In genomic region chr21:33478858-33479678, GRCh38 we compare ENCODE assay signal across 1 cellular context.
TF ChIP-seq lines count a peak whose summit lies in the region.

No MANE protein-coding gene starts in this region.

TF ChIP-seq in K562, 482 proteins besides CTCF, POLR2A, EP300 and RAD21 (continues in another document):
- TF ChIP-seq KAT2B (IDR thresholded peaks at IDR 0.05; ENCODE audit: low read depth, low read length) (no peak), CTBP1 (IDR thresholded peaks at IDR 0.05; ENCODE audit: borderline replicate concordance) (peak; percentile 75), ZEB2 (IDR thresholded peaks at IDR 0.05) (no peak), RBM14 (IDR thresholded peaks at IDR 0.05; ENCODE audit: borderline replicate concordance, insufficient read depth, low read depth, low read length) (0 out of 2 replicates have a peak, but pooled peaks have one; percentile 42), MGA (IDR thresholded peaks at IDR 0.05) (peak; percentile 37; the same call in 1 of the 2 replicates), ELK3 (CRISPR knock-in tag; IDR thresholded peaks at IDR 0.05) (no peak), FOXJ2 (tag; IDR thresholded peaks at IDR 0.05) (peak; percentile 56; the same call in 1 of the 2 replicates), MITF (IDR thresholded peaks at IDR 0.05) (no peak), FIP1L1 (IDR thresholded peaks at IDR 0.05; ENCODE audit: low read depth, low read length, poor library complexity, severe bottlenecking) (peak; percentile 49), BRD4 (IDR thresholded peaks at IDR 0.05) (no peak; the same call in 1 of the 2 replicates), MNT (conservative IDR thresholded peaks at IDR 0.05) (peak in 1 of 2 experiments; percentile 45; a peak in 2 of 4 replicates), PCBP1 (IDR thresholded peaks at IDR 0.05; ENCODE audit: low read depth, low read length, poor library complexity, severe bottlenecking) (peak; percentile 89), FOXA3 (CRISPR knock-in tag; conservative IDR thresholded peaks at IDR 0.05 in 1 of 2, IDR thresholded peaks at IDR 0.05 in 1 of 2) (0 out of 4 replicates have a peak, but pooled peaks of 1 of the 2 experiments have one; percentile 64), RAD51 (IDR thresholded peaks at IDR 0.05; ENCODE audit: borderline replicate concordance, low read depth) (no peak), E2F8 (IDR thresholded peaks at IDR 0.05; ENCODE audit: low read depth, partially characterized antibody) (no peak), ZBTB5 (IDR thresholded peaks at IDR 0.05) (no peak), GMEB1 (CRISPR knock-in tag; IDR thresholded peaks at IDR 0.05) (no peak; the same call in 1 of the 2 replicates), RFX1 (IDR thresholded peaks at IDR 0.05) (no peak), FOXP4 (CRISPR knock-in tag; IDR thresholded peaks at IDR 0.05; ENCODE audit: borderline replicate concordance) (0 out of 2 replicates have a peak, but pooled peaks have one; percentile 35), GATAD2A (IDR thresholded peaks at IDR 0.05) (peak; percentile 55; the same call in 1 of the 2 replicates), FOXK1 (CRISPR knock-in tag; IDR thresholded peaks at IDR 0.05; ENCODE audit: borderline replicate concordance) (peak; percentile 63; the same call in 1 of the 2 replicates), ZBTB34 (CRISPR knock-in tag; IDR thresholded peaks at IDR 0.05) (no peak), ILK (tag; IDR thresholded peaks at IDR 0.05; ENCODE audit: borderline replicate concordance, low read depth) (no peak)
